In genomic region chr11:119999220-119999619, GRCh38 we compare ENCODE assay signal across 16 cellular contexts.
DNase-seq lines count a peak whose midpoint lies in the region; ATAC-seq, FAIRE-seq and TF ChIP-seq lines count a peak whose summit lies in the region.
"Had no signal": no experiment of that assay in that cellular context is flagged by ENCODE, and none has a peak within 500 bp of the region (broad histone marks: within the 10 kb centered on the region; RNA-seq: fewer than 3 reads in every experiment).

No MANE protein-coding gene starts in this region.

- H3K9me1 ChIP-seq in K562 (ENCODE audit: control insufficient read depth, insufficient read depth, low read length) = no peaks in the 10 kb centered on the region

- TF ChIP-seq RAD21 in SK-N-SH (IDR thresholded peaks at IDR 0.05; ENCODE audit: low read length) (no peak), K562 (CRISPR knock-in tag; conservative IDR thresholded peaks at IDR 0.05 in 1 of 2, IDR thresholded peaks at IDR 0.05 in 1 of 2) (peak in 1 of 2 experiments; percentile 19; a peak in 2 of 4 replicates)

- H2AFZ ChIP-seq in SK-N-SH (ENCODE audit: low read depth) = no peak overlapping the region
- no peak overlapping the region for H2AFZ ChIP-seq in K562 (ENCODE audit: low read depth, low read length)

- H3K4me1 ChIP-seq in SK-N-SH (ENCODE audit: control insufficient read depth in 1 of 2, insufficient read depth in 2 of 2, low read depth in 1 of 2, low read length in 1 of 2) = peaks cover 0 to 35% of the 10 kb centered on the region in 2 experiments; a peak in 2 of 4 replicates
- H3K4me1 ChIP-seq in K562 (replicated peaks in 1 of 2; ENCODE audit: control insufficient read depth in 2 of 2, insufficient read depth in 2 of 2, low read length in 2 of 2) = no peaks in the 10 kb centered on the region
- H3K4me1 ChIP-seq: Peyer's patch had no signal

- H4K20me1 ChIP-seq in SK-N-SH (ENCODE audit: insufficient read depth) (no peaks in the 10 kb centered on the region), K562 (replicated peaks; ENCODE audit: control insufficient read depth, insufficient read depth, low read length) (no peaks in the 10 kb centered on the region)

- H3K79me2 ChIP-seq in SK-N-SH (ENCODE audit: insufficient read depth) = no peaks in the 10 kb centered on the region
- no peaks in the 10 kb centered on the region for H3K79me2 ChIP-seq in K562 (ENCODE audit: control insufficient read depth, insufficient read depth, low read length)

- CTCF ChIA-PET in SK-N-SH (lab: Yijun Ruan, JAX) (interaction anchor here (0.7 to 6.5 kb wide), 5 partner anchors 18 to 126 kb away, joined by 3 to 37 read pairs (median 3); no protein-coding TSS in a partner anchor), K562 (lab: Yijun Ruan, JAX; ENCODE audit: low intra/inter-chr PET ratio) (no interaction called here)

- in situ Hi-C loops in K562 (cut with MboI) = no loop called here

- H3K9ac ChIP-seq in SK-N-SH (no peak overlapping the region), K562 (ENCODE audit: insufficient read depth in 1 of 2, low read depth in 2 of 2, low read length in 2 of 2) (no peak overlapping the region)

- H3K27ac ChIP-seq in SK-N-SH (ENCODE audit: low read depth in 2 of 2, low read length in 1 of 2) (no peak overlapping the region), K562 (ENCODE audit: extremely low read depth, low read depth, low read length) (no peak overlapping the region), temporal lobe (ENCODE audit: low read depth, low read length) (peak overlapping the region; percentile 5)
- H3K27ac ChIP-seq: Peyer's patch, thoracic aorta had no signal

- TF ChIP-seq CTCF in SK-N-SH (IDR thresholded peaks at IDR 0.05) (peak; percentile 33), K562 (IDR thresholded peaks at IDR 0.05 in 2 of 3, conservative IDR thresholded peaks at IDR 0.05 in 1 of 3; ENCODE audit: insufficient read depth in 2 of 3, low read depth in 1 of 3, low read length in 3 of 3) (peak; percentile 20 to 48 (median 23); a peak in 2 of 6 replicates)

- H3F3A ChIP-seq in SK-N-SH (replicated peaks; ENCODE audit: insufficient read depth) = no peaks in the 10 kb centered on the region

- ATAC-seq in SK-N-SH treated with all-trans-retinoic acid at 6 μM for 48 hours = no peak
- ATAC-seq in K562 = peak; percentile 74
- ATAC-seq in GM18519 (IDR thresholded peaks at IDR 0.05; ENCODE audit: low FRiP score, unreplicated experiment) = no peak
- ATAC-seq in GM19324 (IDR thresholded peaks at IDR 0.05; ENCODE audit: low FRiP score, unreplicated experiment) = no peak
- no peak for ATAC-seq in HG02588 (IDR thresholded peaks at IDR 0.05; ENCODE audit: unreplicated experiment)
- ATAC-seq: naive thymus-derived CD4-positive, alpha-beta T cell had no signal

- TF ChIP-seq EP300 in SK-N-SH (IDR thresholded peaks at IDR 0.05; ENCODE audit: borderline replicate concordance in 1 of 2, low read depth in 1 of 2, low read length in 1 of 2) = no peak
- no peak for TF ChIP-seq EP300 in K562 (IDR thresholded peaks at IDR 0.05; ENCODE audit: low read length)

- no peak for DNase-seq in SK-N-SH
- DNase-seq in NCI-H146 treated with DMSO at 0.1 percent for 48 hours (lab: John Stamatoyannopoulos, UW; ENCODE audit: unreplicated experiment) = peak; percentile 12
- DNase-seq in K562 (ENCODE audit: extremely low read depth in 1 of 4, low spot score in 3 of 4) = peak in 2 of 4 experiments; percentile 12 to 17
- DNase-seq: activated CD8-positive, alpha-beta memory T cell treated with anti-CD3 and anti-CD28 coated beads, Interleukin-2, amount 50 U/mL, for 48 hours; activated naive CD8-positive, alpha-beta T cell treated with anti-CD3 and anti-CD28 coated beads, Interleukin-2, amount 10 ng/mL, durations not matched to agents 7 days and 5 days; foreskin fibroblast; kidney; naive thymus-derived CD4-positive, alpha-beta T cell; NCI-H1694; Peyer's patch had no signal

- peak; percentile 23 for FAIRE-seq in K562 (lab: Jason Lieb, UNC)
- FAIRE-seq: kidney had no signal

- no peak for TF ChIP-seq POLR2A in K562 (conservative IDR thresholded peaks at IDR 0.05)

- H3K9me3 ChIP-seq in SK-N-SH = no peaks in the 10 kb centered on the region
- H3K9me3 ChIP-seq in K562 (replicated peaks; ENCODE audit: control insufficient read depth, insufficient read depth, low read depth, low read length) = no peaks in the 10 kb centered on the region
- H3K9me3 ChIP-seq: Peyer's patch, thoracic aorta had no signal

- H3K36me3 ChIP-seq in SK-N-SH (replicated peaks in 1 of 2; ENCODE audit: control insufficient read depth in 1 of 2, insufficient read depth in 2 of 2, low read length in 1 of 2) (no peaks in the 10 kb centered on the region), K562 (ENCODE audit: control insufficient read depth, insufficient read depth, low read length) (no peaks in the 10 kb centered on the region)
- H3K36me3 ChIP-seq: Peyer's patch, thoracic aorta had no signal

- intact Hi-C loops in K562 (cut with micrococcal nuclease) = loop anchor here (2.0 kb wide), 1 partner anchor 110 kb away; no protein-coding TSS in a partner anchor

- POLR2A ChIA-PET in SK-N-SH (lab: Yijun Ruan, JAX) (no interaction called here), K562 (lab: Yijun Ruan, JAX) (interaction anchor here (0.6 to 1.1 kb wide), 3 partner anchors 13 to 131 kb away, joined by 3 to 5 read pairs (median 3); no protein-coding TSS in a partner anchor)

- H3K4me2 ChIP-seq in SK-N-SH = no peak overlapping the region
- H3K4me2 ChIP-seq in K562 (ENCODE audit: insufficient read depth, low read length) = no peak overlapping the region

- no peak overlapping the region for H3K4me3 ChIP-seq in SK-N-SH (ENCODE audit: low read depth in 2 of 2, low read length in 1 of 2)
- no peak overlapping the region for H3K4me3 ChIP-seq in K562
- H3K4me3 ChIP-seq: Peyer's patch, thoracic aorta had no signal

- WGBS in SK-N-SH (ENCODE audit: low lambda C conversion rate) = 29% methylated on average over 2 of the region's 2 CpGs
- 0% methylated on average over 2 of the region's 2 CpGs for WGBS in K562 (ENCODE audit: insufficient coverage, low coverage, missing lambda C conversion rate)

- no TSS peak for BruUV-seq in K562 (replicated peaks; lab: Mats Ljungman, UMichigan)

- H3K9me2 ChIP-seq in SK-N-SH = no peaks in the 10 kb centered on the region

- H3K27me3 ChIP-seq in SK-N-SH (ENCODE audit: insufficient read depth) (peaks cover 5% of the 10 kb centered on the region; the same call in 1 of the 2 replicates), K562 (ENCODE audit: control insufficient read depth in 2 of 2, insufficient read depth in 2 of 2, low read length in 2 of 2) (no peaks in the 10 kb centered on the region)
- H3K27me3 ChIP-seq: Peyer's patch had no signal

TF ChIP-seq in SK-N-SH, 30 proteins besides CTCF, POLR2A, EP300 and RAD21 (continues in another document):
- no peak for TF ChIP-seq ZBTB33 (IDR thresholded peaks at IDR 0.05; ENCODE audit: borderline replicate concordance, low read depth)
- TF ChIP-seq RCOR1 (IDR thresholded peaks at IDR 0.05; ENCODE audit: low read length) = no peak

TF ChIP-seq in SK-N-SH treated with all-trans-retinoic acid at 6 μM for 48 hours, 23 proteins besides CTCF, POLR2A, EP300 and RAD21:
- TF ChIP-seq ZFP3 (CRISPR knock-in tag; IDR thresholded peaks at IDR 0.05) = no peak
- no peak for TF ChIP-seq SNAI2 (CRISPR knock-in tag; IDR thresholded peaks at IDR 0.05)
- TF ChIP-seq POU6F1 (CRISPR knock-in tag; IDR thresholded peaks at IDR 0.05; ENCODE audit: borderline replicate concordance, low read depth) = no peak
- TF ChIP-seq ARNTL (CRISPR knock-in tag; IDR thresholded peaks at IDR 0.05; ENCODE audit: borderline replicate concordance, low read depth) = no peak
- no peak for TF ChIP-seq ZC3H10 (CRISPR knock-in tag; IDR thresholded peaks at IDR 0.05)
- TF ChIP-seq PPARA (CRISPR knock-in tag; IDR thresholded peaks at IDR 0.05; ENCODE audit: borderline replicate concordance) = no peak

TF ChIP-seq in K562, 482 proteins besides CTCF, POLR2A, EP300 and RAD21:
- 0 out of 2 replicates have a peak, but pooled peaks have one; percentile 27 for TF ChIP-seq SMC3 (conservative IDR thresholded peaks at IDR 0.05; ENCODE audit: insufficient read depth, low read depth, low read length)
- TF ChIP-seq ZKSCAN8 (CRISPR knock-in tag; IDR thresholded peaks at IDR 0.05) = no peak

Comparison
In these comparisons a context has a peak if more than half of its experiments do, and no peak if none do; other contexts are left out.
1. Of the 27 proteins assayed by ChIP-seq in both K562 and SK-N-SH: peak only in K562: SMC3; only in SK-N-SH: none; in both: CTCF; in neither: 24; mixed calls (peak in some experiments, not most) for 1.